In genomic region chr17:81386646-81387234, GRCh38 we compare ENCODE assay signal across 8 cellular contexts. TPM values are rescaled to one million over a fixed set of nuclear protein-coding genes. Genes with fewer than 3 reads are reported as not detected.
DNase-seq lines count a peak whose midpoint lies in the region; ATAC-seq and TF ChIP-seq lines count a peak whose summit lies in the region.

No MANE protein-coding gene starts in this region.

- H4K91ac ChIP-seq in trophoblast cell (ENCODE audit: low read depth, low read length): peak overlapping the region; percentile 91

- H3K4me3 ChIP-seq in cardiac muscle cell (peak overlapping the region; percentile 52), trophoblast cell (ENCODE audit: low read depth, low read length) (peak overlapping the region; percentile 66)

- H3K9ac ChIP-seq in trophoblast cell (ENCODE audit: low read length): peak overlapping the region; percentile 9

- peaks cover 2% of the 10 kb centered on the region for H3K4me1 Mint-ChIP-seq in activated CD8-positive, alpha-beta T cell treated with anti-CD3 and anti-CD28 coated beads for 36 hours (ENCODE audit: low read depth)

- no peak overlapping the region for H2BK5ac ChIP-seq in trophoblast cell (ENCODE audit: low read depth, low read length, poor library complexity)

- peak; percentile 80 for ATAC-seq in activated CD8-positive, alpha-beta T cell treated with anti-CD3 and anti-CD28 coated beads for 36 hours
- ATAC-seq in HG03280 (IDR thresholded peaks at IDR 0.05; ENCODE audit: unreplicated experiment): no peak
- no peak for ATAC-seq in GM18907 (IDR thresholded peaks at IDR 0.05; ENCODE audit: unreplicated experiment)

- H2AK5ac ChIP-seq in trophoblast cell (ENCODE audit: low read length): peak overlapping the region; percentile 70

- H3K4me1 ChIP-seq in cardiac muscle cell (ENCODE audit: low read depth) (peaks cover 58% of the 10 kb centered on the region), trophoblast cell (ENCODE audit: control insufficient read depth in 1 of 2, insufficient read depth in 2 of 2, low read length in 2 of 2) (peaks cover 9% of the 10 kb centered on the region in 2 experiments)

- peak overlapping the region; percentile 64 for H4K12ac ChIP-seq in trophoblast cell (ENCODE audit: low read depth, low read length)

- H3K9me3 Mint-ChIP-seq in activated CD8-positive, alpha-beta T cell treated with anti-CD3 and anti-CD28 coated beads for 36 hours: no peaks in the 10 kb centered on the region

- no peak overlapping the region for H3K23ac ChIP-seq in trophoblast cell (ENCODE audit: low read length)

- peak overlapping the region; percentile 89 for H3K14ac ChIP-seq in trophoblast cell (ENCODE audit: low read length)

- peak overlapping the region; percentile 84 for H2BK120ac ChIP-seq in trophoblast cell (ENCODE audit: insufficient read depth, low read length, poor library complexity)

- peak overlapping the region; percentile 85 for H2AFZ ChIP-seq in trophoblast cell (ENCODE audit: insufficient read depth, low read length, poor library complexity)

- peak overlapping the region; percentile 83 for H3K18ac ChIP-seq in trophoblast cell (ENCODE audit: low read length)

- H3K36me3 ChIP-seq in cardiac muscle cell: no peaks in the 10 kb centered on the region
- H3K36me3 ChIP-seq in trophoblast cell (ENCODE audit: control insufficient read depth in 1 of 2, insufficient read depth in 2 of 2, low read length in 2 of 2): peaks cover 0 to 5% of the 10 kb centered on the region in 2 experiments

- POLR2A ChIA-PET in activated CD8-positive, alpha-beta T cell treated with anti-CD3 and anti-CD28 coated beads for 36 hours (lab: Charles Lee): no interaction called here

- H3K27ac ChIP-seq in cardiac muscle cell (peak overlapping the region; percentile 89), trophoblast cell (ENCODE audit: low read depth, low read length) (no peak overlapping the region)

- H3K27me3 ChIP-seq in cardiac muscle cell: no peaks in the 10 kb centered on the region
- H3K27me3 ChIP-seq in trophoblast cell (ENCODE audit: insufficient read depth, low read length): peaks cover 17% of the 10 kb centered on the region

- peak overlapping the region; percentile 79 for H4K8ac ChIP-seq in trophoblast cell (ENCODE audit: low read depth, low read length)

- H3K4ac ChIP-seq in trophoblast cell (ENCODE audit: low read depth, low read length): no peak overlapping the region

- WGBS in trophoblast cell (ENCODE audit: extremely low coverage, insufficient coverage, insufficient read length): no CpG with 5 or more reads among the region's 82 CpGs

- TF ChIP-seq CTCF in activated CD8-positive, alpha-beta T cell treated with anti-CD3 and anti-CD28 coated beads for 36 hours (IDR thresholded peaks at IDR 0.05): no peak
- TF ChIP-seq CTCF in cardiac muscle cell (IDR thresholded peaks at IDR 0.05; ENCODE audit: low read depth, low read length): no peak

- H3K4me2 ChIP-seq in trophoblast cell (ENCODE audit: low read length): peak overlapping the region; percentile 90

- intact Hi-C loops in activated CD8-positive, alpha-beta T cell treated with anti-CD3 and anti-CD28 coated beads for 36 hours (cut with micrococcal nuclease): no loop called here

- H3K27ac Mint-ChIP-seq in activated CD8-positive, alpha-beta T cell treated with anti-CD3 and anti-CD28 coated beads for 36 hours: peak overlapping the region; percentile 55

- peak; percentile 20 to 72 (median 64) for DNase-seq in NCI-H1417 (lab: John Stamatoyannopoulos, UW)
- DNase-seq in NCI-H1417 treated with DMSO at 0.1 percent for 48 hours (lab: John Stamatoyannopoulos, UW): no peak
- peak; percentile 43 for DNase-seq in activated CD8-positive, alpha-beta T cell treated with anti-CD3 and anti-CD28 coated beads for 36 hours
- DNase-seq in cardiac muscle cell (ENCODE audit: low read depth in 1 of 2, low spot score in 1 of 2): peak; percentile 33 to 78
- DNase-seq in trophoblast cell: no peak
- no peak for DNase-seq in HT-29 (ENCODE audit: low spot score)

- CTCF ChIA-PET in activated CD8-positive, alpha-beta T cell treated with anti-CD3 and anti-CD28 coated beads for 36 hours (lab: Charles Lee): no interaction called here

- H3K9me3 ChIP-seq in cardiac muscle cell (ENCODE audit: low read depth) (no peaks in the 10 kb centered on the region), trophoblast cell (ENCODE audit: insufficient read depth, low read depth, low read length) (peaks cover 5% of the 10 kb centered on the region)

- H3K27me3 Mint-ChIP-seq in activated CD8-positive, alpha-beta T cell treated with anti-CD3 and anti-CD28 coated beads for 36 hours: peaks cover 45% of the 10 kb centered on the region

- peaks cover 3% of the 10 kb centered on the region for H3K79me2 ChIP-seq in trophoblast cell (ENCODE audit: control insufficient read depth, insufficient read depth, low read length, poor library complexity)

- H3K79me1 ChIP-seq in trophoblast cell (ENCODE audit: low read length): peaks cover 4% of the 10 kb centered on the region

- peak overlapping the region; percentile 25 for H2BK12ac ChIP-seq in trophoblast cell (ENCODE audit: low read length)

- no peaks in the 10 kb centered on the region for H3K36me3 Mint-ChIP-seq in activated CD8-positive, alpha-beta T cell treated with anti-CD3 and anti-CD28 coated beads for 36 hours (ENCODE audit: low read depth)

- H3K4me3 Mint-ChIP-seq in activated CD8-positive, alpha-beta T cell treated with anti-CD3 and anti-CD28 coated beads for 36 hours: peak overlapping the region; percentile 70

RNA-seq across cellular contexts. Expression of gene BAHCC1, which starts 8.5 kb away (rescaled TPM):
- total RNA-seq in activated CD8-positive, alpha-beta T cell treated with anti-CD3 and anti-CD28 coated beads for 36 hours: under 1 TPM; 0.40 to 0.65 TPM
- total RNA-seq in cardiac muscle cell: 27.1 and 47.3 TPM in 2 replicates
- 20.0 and 20.3 TPM in 2 replicates for polyA plus RNA-seq in cardiac muscle cell
- polyA plus RNA-seq in trophoblast cell (2013): 2.8 and 3.1 TPM in 2 replicates
- total RNA-seq in HT-29 (2014; rRNA removed; shearing (Covaris generic)): 10.4 and 11.6 TPM in 2 replicates

Comparison
In these comparisons a context has a peak if more than half of its experiments do, and no peak if none do; other contexts are left out.
1. DNase-seq: peak in NCI-H1417 (3 of 3), activated CD8-positive, alpha-beta T cell treated with anti-CD3 and anti-CD28 coated beads for 36 hours (single experiment) and cardiac muscle cell (2 of 2); none in NCI-H1417 treated with DMSO at 0.1 percent for 48 hours (single experiment), trophoblast cell (0 of 2) and HT-29 (single experiment).